ENCODE assay signal across 8 cellular contexts in genomic region chr1:36306902-36307456, GRCh38. TPM values are rescaled to one million over a fixed set of nuclear protein-coding genes. Genes with fewer than 3 reads are reported as not detected.
DNase-seq lines count a peak whose midpoint lies in the region; ATAC-seq and TF ChIP-seq lines count a peak whose summit lies in the region.

No MANE protein-coding gene starts in this region.

- no peak for TF ChIP-seq CTCF in right lobe of liver (IDR thresholded peaks at IDR 0.05)

- peak; percentile 61 for TF ChIP-seq POLR2A in right lobe of liver (IDR thresholded peaks at IDR 0.05)

- peak; percentile 98 for DNase-seq in AG20443 (ENCODE audit: low spot score)
- peak; percentile 99 for DNase-seq in NCI-H510A (lab: John Stamatoyannopoulos, UW)
- peak; percentile 93 for DNase-seq in activated CD4-positive, alpha-beta T cell treated with anti-CD3 and anti-CD28 coated beads, Interleukin-2, amount 10 ng/mL, durations not matched to agents 7 days and 5 days
- peak; percentile 94 for DNase-seq in dermis blood vessel endothelial cell
- DNase-seq in right lobe of liver = peak; percentile 94 to 95 (median 95)
- DNase-seq in stimulated activated CD4-positive, alpha-beta T cell treated with anti-CD3 and anti-CD28 coated beads, Interleukin-4, amount 100 ng/mL, for 24 hours = peak; percentile 92

- peak overlapping the region; percentile 98 for H3K4me3 Mint-ChIP-seq in activated CD4-positive, alpha-beta T cell treated with anti-CD3 and anti-CD28 coated beads, Interleukin-2, amount 10 ng/mL, durations not matched to agents 7 days and 5 days

- no peaks in the 10 kb centered on the region for H3K27me3 Mint-ChIP-seq in activated CD4-positive, alpha-beta T cell treated with anti-CD3 and anti-CD28 coated beads, Interleukin-2, amount 10 ng/mL, durations not matched to agents 7 days and 5 days

- H3K27ac Mint-ChIP-seq in activated CD4-positive, alpha-beta T cell treated with anti-CD3 and anti-CD28 coated beads, Interleukin-2, amount 10 ng/mL, durations not matched to agents 7 days and 5 days = peak overlapping the region; percentile 86

- peaks cover 0 to 4% (median 0%) of the 10 kb centered on the region in 4 donors for H3K4me1 ChIP-seq in right lobe of liver

- WGBS in right lobe of liver (ENCODE audit: insufficient coverage, low coverage, low lambda C conversion rate, missing lambda C conversion rate) = 3% methylated on average over 18 of the region's 46 CpGs

- ATAC-seq in GM19035 (IDR thresholded peaks at IDR 0.05; ENCODE audit: unreplicated experiment) = peak; percentile 99
- ATAC-seq in HG03342 (IDR thresholded peaks at IDR 0.05; ENCODE audit: unreplicated experiment) = peak; percentile 97
- peak; percentile 94 to 98 (median 96) for ATAC-seq in right lobe of liver

- no peaks in the 10 kb centered on the region for H3K27me3 ChIP-seq in right lobe of liver

- intact Hi-C loops in right lobe of liver (cut with DNase I) = no loop called here

- H3K27ac ChIP-seq in right lobe of liver = peak overlapping the region; percentile 26 to 69 (median 46)

- H3K4me1 Mint-ChIP-seq in activated CD4-positive, alpha-beta T cell treated with anti-CD3 and anti-CD28 coated beads, Interleukin-2, amount 10 ng/mL, durations not matched to agents 7 days and 5 days = peaks cover 31% of the 10 kb centered on the region

- CTCF ChIA-PET in activated CD4-positive, alpha-beta T cell treated with anti-CD3 and anti-CD28 coated beads, Interleukin-2, amount 10 ng/mL, durations not matched to agents 7 days and 5 days (lab: Charles Lee) = interaction anchor here (0.6 to 2.4 kb wide), 9 partner anchors 8 to 1569 kb away, joined by 3 to 8 read pairs (median 3); no protein-coding TSS in a partner anchor

- peaks cover 27% of the 10 kb centered on the region for H3K36me3 Mint-ChIP-seq in activated CD4-positive, alpha-beta T cell treated with anti-CD3 and anti-CD28 coated beads, Interleukin-2, amount 10 ng/mL, durations not matched to agents 7 days and 5 days (ENCODE audit: low read depth)

- H3K9me3 Mint-ChIP-seq in activated CD4-positive, alpha-beta T cell treated with anti-CD3 and anti-CD28 coated beads, Interleukin-2, amount 10 ng/mL, durations not matched to agents 7 days and 5 days = no peaks in the 10 kb centered on the region

- POLR2A ChIA-PET in activated CD4-positive, alpha-beta T cell treated with anti-CD3 and anti-CD28 coated beads, Interleukin-2, amount 10 ng/mL, durations not matched to agents 7 days and 5 days (lab: Charles Lee) = interaction anchor here (0.8 kb wide), 1 partner anchor 158 kb away, joined by 3 read pairs; the partner anchor contains the start of gene TRAPPC3

- H3K9me3 ChIP-seq in right lobe of liver = no peaks in the 10 kb centered on the region

- peak overlapping the region; percentile 68 to 78 (median 68) for H3K4me3 ChIP-seq in right lobe of liver

- H3K36me3 ChIP-seq in right lobe of liver = peaks cover under 1 to 28% (median 5%) of the 10 kb centered on the region in 4 donors

RNA-seq across cellular contexts. Expression of gene SH3D21, which starts 0.8 kb away (rescaled TPM):
- total RNA-seq in activated CD4-positive, alpha-beta T cell treated with anti-CD3 and anti-CD28 coated beads, Interleukin-2, amount 10 ng/mL, durations not matched to agents 7 days and 5 days = 1 to 10 TPM; 6.5 to 6.9 TPM
- total RNA-seq in dermis blood vessel endothelial cell = 0.74 and 1.5 TPM in 2 replicates
- total RNA-seq in right lobe of liver = 1 to 10 TPM in 4 of 6 experiments, under 1 TPM in 2; 0.50 to 5.1 (median 1.2) TPM

RNA-seq across cellular contexts. Expression of gene EVA1B, which starts 16.5 kb away (rescaled TPM):
- 1 to 10 TPM; 7.3 to 9.3 TPM for total RNA-seq in activated CD4-positive, alpha-beta T cell treated with anti-CD3 and anti-CD28 coated beads, Interleukin-2, amount 10 ng/mL, durations not matched to agents 7 days and 5 days
- 105 and 192 TPM in 2 replicates for total RNA-seq in dermis blood vessel endothelial cell
- total RNA-seq in right lobe of liver = 10 to 100 TPM in 2 of 6 experiments, 1 to 10 TPM in 4; 3.2 to 20.6 (median 5.1) TPM

Comparison
In these comparisons a context has a peak if more than half of its experiments do, and no peak if none do; other contexts are left out.
1. Peak in every context shown above with its lines: DNase-seq, ATAC-seq, H3K4me3 ChIP-seq and H3K27ac ChIP-seq.